ENCODE assay signal across 24 cellular contexts in genomic region chr10:5103481-5103880, GRCh38. TPM values are rescaled to one million over a fixed set of nuclear protein-coding genes. Genes with fewer than 3 reads are reported as not detected.
DNase-seq lines count a peak whose midpoint lies in the region; ATAC-seq and TF ChIP-seq lines count a peak whose summit lies in the region.
"Had no signal": no experiment of that assay in that cellular context is flagged by ENCODE, and none has a peak within 500 bp of the region (broad histone marks: within the 10 kb centered on the region; RNA-seq: fewer than 3 reads in every experiment).

No MANE protein-coding gene starts in this region.

- H3K36me3 ChIP-seq in osteoblast (ENCODE audit: insufficient read depth, low read length), result peaks cover 5% of the 10 kb centered on the region
- H3K36me3 ChIP-seq: BE2C; BLaER1 treated with 17β-estradiol and CSF1 and Interleukin-3, amounts not matched to agents 10 nM and 100 nM had no signal

- H3K4me1 ChIP-seq in osteoblast (ENCODE audit: insufficient read depth, low read length), result no peaks in the 10 kb centered on the region
- H3K4me1 ChIP-seq: BE2C; BLaER1 treated with 17β-estradiol and CSF1 and Interleukin-3, amounts not matched to agents 10 nM and 100 nM had no signal

- H3K79me2 ChIP-seq in osteoblast (ENCODE audit: insufficient read depth, low read length), result no peaks in the 10 kb centered on the region

- H3K36me3 Mint-ChIP-seq in natural killer cell, result peaks cover 36% of the 10 kb centered on the region
- peaks cover 11% of the 10 kb centered on the region for H3K36me3 Mint-ChIP-seq in natural killer cell treated with Interleukin-12 subunit alpha and Interleukin-12 subunit beta and Interleukin-15 and Interleukin-18, amount 100 ng/mL, for 72 hours
- H3K36me3 Mint-ChIP-seq: CD14-positive monocyte had no signal

- DNase-seq in natural killer cell, result no peak
- DNase-seq in natural killer cell treated with Interleukin-12 subunit alpha and Interleukin-12 subunit beta and Interleukin-15 and Interleukin-18, amount 100 ng/mL, for 72 hours (ENCODE audit: low spot score), result no peak
- no peak for DNase-seq in left lobe of liver (ENCODE audit: low spot score)
- DNase-seq in osteoblast (ENCODE audit: insufficient read length, low spot score, missing footprints), result peak; percentile 60
- DNase-seq in stimulated activated CD4-positive, alpha-beta T cell treated with anti-CD3 and anti-CD28 coated beads, Interleukin-1b, Interleukin-23, amount 100 ng/mL, for 48 hours, result no peak
- DNase-seq in UCSD-AML1 (lab: John Stamatoyannopoulos, UW; ENCODE audit: unreplicated experiment), result no peak
- DNase-seq: ACHN; AML-193; BE2C; CD4-positive, alpha-beta T cell; CD8-positive, alpha-beta memory T cell; DMS 273 treated with DMSO at 0.1 percent for 48 hours; DMS79; EL; GDM1; H9 had no signal

- H3K27ac Mint-ChIP-seq in natural killer cell, result peak overlapping the region; percentile 69 to 90
- H3K27ac Mint-ChIP-seq in natural killer cell treated with Interleukin-12 subunit alpha and Interleukin-12 subunit beta and Interleukin-15 and Interleukin-18, amount 100 ng/mL, for 72 hours, result no peak overlapping the region
- H3K27ac Mint-ChIP-seq: CD4-positive, alpha-beta T cell; CD8-positive, alpha-beta memory T cell; GM23338; H9 had no signal

- no peak overlapping the region for H3K4me3 ChIP-seq in osteoblast (ENCODE audit: insufficient read depth, low read length)
- H3K4me3 ChIP-seq: BLaER1 treated with 17β-estradiol and CSF1 and Interleukin-3, amounts not matched to agents 10 nM and 100 nM; GM12878; GM23338 had no signal

- intact Hi-C loops in natural killer cell (cut with micrococcal nuclease), result no loop called here

- ATAC-seq in natural killer cell (no peak), left lobe of liver (peak; percentile 10), GM19351 (IDR thresholded peaks at IDR 0.05; ENCODE audit: unreplicated experiment) (no peak), SK-N-SH treated with all-trans-retinoic acid at 6 μM for 48 hours (no peak)
- no peak for ATAC-seq in natural killer cell treated with Interleukin-12 subunit alpha and Interleukin-12 subunit beta and Interleukin-15 and Interleukin-18, amount 100 ng/mL, for 72 hours
- ATAC-seq: GM12878, GM23338, HCT116 had no signal

- H3K27me3 Mint-ChIP-seq in natural killer cell (ENCODE audit: low read depth in 2 of 2), result no peaks in the 10 kb centered on the region
- H3K27me3 Mint-ChIP-seq in natural killer cell treated with Interleukin-12 subunit alpha and Interleukin-12 subunit beta and Interleukin-15 and Interleukin-18, amount 100 ng/mL, for 72 hours, result no peaks in the 10 kb centered on the region
- H3K27me3 Mint-ChIP-seq: CD4-positive, alpha-beta T cell; CD8-positive, alpha-beta memory T cell had no signal

- no peak overlapping the region for H3K4me2 ChIP-seq in osteoblast (ENCODE audit: insufficient read depth, low read length)
- H3K4me2 ChIP-seq: BLaER1 treated with 17β-estradiol and CSF1 and Interleukin-3, amounts not matched to agents 10 nM and 100 nM; GM23338 had no signal

- H3K9me3 ChIP-seq in osteoblast (ENCODE audit: low read depth, low read length), result no peaks in the 10 kb centered on the region
- H3K9me3 ChIP-seq: BE2C; BLaER1 treated with 17β-estradiol and CSF1 and Interleukin-3, amounts not matched to agents 10 nM and 100 nM had no signal

- H3K4me1 Mint-ChIP-seq in natural killer cell, result peaks cover 60% of the 10 kb centered on the region in 2 donors
- H3K4me1 Mint-ChIP-seq in natural killer cell treated with Interleukin-12 subunit alpha and Interleukin-12 subunit beta and Interleukin-15 and Interleukin-18, amount 100 ng/mL, for 72 hours (ENCODE audit: low read depth in 2 of 2), result peaks cover 11 to 28% of the 10 kb centered on the region in 2 donors
- H3K4me1 Mint-ChIP-seq: CD8-positive, alpha-beta memory T cell; GM23338; H9 had no signal

- no peak overlapping the region for H3K27ac ChIP-seq in osteoblast (ENCODE audit: low read depth, low read length)
- H3K27ac ChIP-seq: 22Rv1; BLaER1 treated with 17β-estradiol and CSF1 and Interleukin-3, amounts not matched to agents 10 nM and 100 nM had no signal

- H3K9me3 Mint-ChIP-seq in natural killer cell, result no peaks in the 10 kb centered on the region
- H3K9me3 Mint-ChIP-seq in natural killer cell treated with Interleukin-12 subunit alpha and Interleukin-12 subunit beta and Interleukin-15 and Interleukin-18, amount 100 ng/mL, for 72 hours, result no peaks in the 10 kb centered on the region
- H3K9me3 Mint-ChIP-seq: CD14-positive monocyte; CD4-positive, alpha-beta T cell; CD8-positive, alpha-beta memory T cell had no signal

- TF ChIP-seq CTCF in natural killer cell (IDR thresholded peaks at IDR 0.05), result no peak
- no peak for TF ChIP-seq CTCF in osteoblast (IDR thresholded peaks at IDR 0.05; ENCODE audit: extremely low read depth, low read depth, low read length)

- H4K20me1 ChIP-seq in osteoblast (ENCODE audit: insufficient read depth, low read length), result no peaks in the 10 kb centered on the region
- H4K20me1 ChIP-seq: BLaER1 treated with 17β-estradiol and CSF1 and Interleukin-3, amounts not matched to agents 10 nM and 100 nM had no signal

- H3K4me3 Mint-ChIP-seq in natural killer cell, result no peak overlapping the region
- no peak overlapping the region for H3K4me3 Mint-ChIP-seq in natural killer cell treated with Interleukin-12 subunit alpha and Interleukin-12 subunit beta and Interleukin-15 and Interleukin-18, amount 100 ng/mL, for 72 hours
- H3K4me3 Mint-ChIP-seq: CD14-positive monocyte; CD4-positive, alpha-beta T cell; CD8-positive, alpha-beta memory T cell; GM23338; H9 had no signal

- no peaks in the 10 kb centered on the region for H3K27me3 ChIP-seq in osteoblast (ENCODE audit: insufficient read depth, low read length)
- H3K27me3 ChIP-seq: BE2C; BLaER1 treated with 17β-estradiol and CSF1 and Interleukin-3, amounts not matched to agents 10 nM and 100 nM had no signal

- no peak overlapping the region for H2AFZ ChIP-seq in osteoblast (ENCODE audit: low read length)
- H2AFZ ChIP-seq: GM23338 had no signal

TF ChIP-seq in SK-N-SH treated with all-trans-retinoic acid at 6 μM for 48 hours, 23 proteins besides CTCF, POLR2A, EP300 and RAD21:
- TF ChIP-seq ZNF8 (CRISPR knock-in tag; IDR thresholded peaks at IDR 0.05), result no peak
- no peak for TF ChIP-seq ZFP3 (CRISPR knock-in tag; IDR thresholded peaks at IDR 0.05)
- TF ChIP-seq ESRRG (CRISPR knock-in tag; IDR thresholded peaks at IDR 0.05), result no peak
- TF ChIP-seq ARNTL (CRISPR knock-in tag; IDR thresholded peaks at IDR 0.05; ENCODE audit: borderline replicate concordance, low read depth), result no peak
- TF ChIP-seq SNAI2 (CRISPR knock-in tag; IDR thresholded peaks at IDR 0.05), result no peak
- TF ChIP-seq, protein P1, sequence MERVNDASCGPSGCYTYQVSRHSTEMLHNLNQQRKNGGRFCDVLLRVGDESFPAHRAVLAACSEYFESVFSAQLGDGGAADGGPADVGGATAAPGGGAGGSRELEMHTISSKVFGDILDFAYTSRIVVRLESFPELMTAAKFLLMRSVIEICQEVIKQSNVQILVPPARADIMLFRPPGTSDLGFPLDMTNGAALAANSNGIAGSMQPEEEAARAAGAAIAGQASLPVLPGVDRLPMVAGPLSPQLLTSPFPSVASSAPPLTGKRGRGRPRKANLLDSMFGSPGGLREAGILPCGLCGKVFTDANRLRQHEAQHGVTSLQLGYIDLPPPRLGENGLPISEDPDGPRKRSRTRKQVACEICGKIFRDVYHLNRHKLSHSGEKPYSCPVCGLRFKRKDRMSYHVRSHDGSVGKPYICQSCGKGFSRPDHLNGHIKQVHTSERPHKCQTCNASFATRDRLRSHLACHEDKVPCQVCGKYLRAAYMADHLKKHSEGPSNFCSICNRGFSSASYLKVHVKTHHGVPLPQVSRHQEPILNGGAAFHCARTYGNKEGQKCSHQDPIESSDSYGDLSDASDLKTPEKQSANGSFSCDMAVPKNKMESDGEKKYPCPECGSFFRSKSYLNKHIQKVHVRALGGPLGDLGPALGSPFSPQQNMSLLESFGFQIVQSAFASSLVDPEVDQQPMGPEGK (CRISPR knock-in tag; IDR thresholded peaks at IDR 0.05; ENCODE audit: borderline replicate concordance), result no peak
- no peak for TF ChIP-seq TCF4 (CRISPR knock-in tag; IDR thresholded peaks at IDR 0.05; ENCODE audit: borderline replicate concordance)
- no peak for TF ChIP-seq ISL1 (CRISPR knock-in tag; IDR thresholded peaks at IDR 0.05)
- TF ChIP-seq OSR1 (CRISPR knock-in tag; IDR thresholded peaks at IDR 0.05), result no peak
- TF ChIP-seq RARB (CRISPR knock-in tag; IDR thresholded peaks at IDR 0.05), result no peak
- TF ChIP-seq CSDC2 (CRISPR knock-in tag; IDR thresholded peaks at IDR 0.05), result no peak
- no peak for TF ChIP-seq TOX (CRISPR knock-in tag; IDR thresholded peaks at IDR 0.05; ENCODE audit: borderline replicate concordance)
- TF ChIP-seq CREB5 (CRISPR knock-in tag; IDR thresholded peaks at IDR 0.05; ENCODE audit: low read depth), result no peak
- no peak for TF ChIP-seq BACH2 (CRISPR knock-in tag; IDR thresholded peaks at IDR 0.05; ENCODE audit: borderline replicate concordance)

RNA-seq across cellular contexts. Expression of gene AKR1C3, which starts 9.3 kb away (rescaled TPM):
- total RNA-seq in natural killer cell, result 100 to 1,000 TPM in 2 of 3 donors, 10 to 100 TPM in 1; 77.5 to 140 (median 137) TPM
- total RNA-seq in natural killer cell treated with Interleukin-12 subunit alpha and Interleukin-12 subunit beta and Interleukin-15 and Interleukin-18, amount 100 ng/mL, for 72 hours, result 10 to 100 TPM in 1 of 2 donors, 1 to 10 TPM in 1; 3.8 to 37.0 TPM
- total RNA-seq in left lobe of liver, result 327 TPM
- total RNA-seq in osteoblast, result 207 and 238 TPM in 2 replicates

Comparison
In these comparisons a context has a peak if more than half of its experiments do, and no peak if none do; other contexts are left out.
1. H3K27ac Mint-ChIP-seq: peak in natural killer cell (2 of 2); none in natural killer cell treated with Interleukin-12 subunit alpha and Interleukin-12 subunit beta and Interleukin-15 and Interleukin-18, amount 100 ng/mL, for 72 hours (0 of 2).